ENCODE assay signal across 1 cellular context in the genomic region with DNA sequence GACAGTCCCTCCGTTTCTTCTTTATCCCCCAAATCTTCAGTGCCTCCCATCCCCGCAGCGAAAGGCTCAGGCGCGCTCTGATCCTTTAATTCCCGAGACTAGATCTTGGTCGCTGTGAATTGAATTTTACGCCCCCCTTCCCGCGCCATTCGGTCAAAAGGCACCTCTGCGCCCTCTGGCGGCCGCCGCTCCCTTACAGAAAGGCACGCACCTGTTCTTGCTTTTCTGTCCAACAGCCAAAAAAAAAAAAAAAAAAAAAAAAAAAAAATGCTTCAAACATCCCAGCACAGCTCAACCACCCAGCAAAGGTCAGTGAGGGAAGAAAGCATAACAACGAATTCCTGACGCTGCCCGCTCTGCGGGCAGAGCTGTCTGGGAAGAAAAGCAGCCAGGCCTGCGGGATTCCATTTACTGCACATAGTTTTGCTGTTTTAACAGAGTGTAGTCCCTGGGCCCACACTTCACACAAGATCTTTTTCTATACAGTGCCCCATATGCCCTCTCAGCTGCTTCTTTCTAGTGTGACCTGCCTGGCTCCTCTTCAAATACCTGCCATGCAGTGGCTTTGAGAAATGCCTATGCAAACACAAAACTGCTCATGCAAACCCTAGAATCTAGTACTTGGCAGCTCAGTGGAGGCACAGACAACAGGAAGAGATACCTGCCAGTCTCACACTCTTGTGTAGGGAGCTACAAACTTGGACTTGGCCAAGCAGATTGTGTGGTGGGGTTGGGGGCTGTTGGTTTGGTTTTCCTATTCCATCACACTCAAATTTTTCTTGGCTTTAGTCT.
TF ChIP-seq lines count a peak whose summit lies in the region.

No MANE protein-coding gene starts in this region.

TF ChIP-seq in HepG2, 621 proteins besides CTCF, POLR2A, EP300 and RAD21 (continues in another document):
- TF ChIP-seq MTF2 (CRISPR knock-in tag; IDR thresholded peaks at IDR 0.05; ENCODE audit: borderline replicate concordance) (0 out of 2 replicates have a peak, but pooled peaks have one; percentile 54), SAP130 (CRISPR knock-in tag; IDR thresholded peaks at IDR 0.05; ENCODE audit: low read depth) (peak; percentile 50), PRMT3 (CRISPR knock-in tag; IDR thresholded peaks at IDR 0.05; ENCODE audit: borderline replicate concordance, low read depth) (no peak), SMC3 (IDR thresholded peaks at IDR 0.05; ENCODE audit: low read length) (peak; percentile 52), SMAD1 (CRISPR knock-in tag; IDR thresholded peaks at IDR 0.05; ENCODE audit: borderline replicate concordance, low read depth) (no peak), MAFK (conservative IDR thresholded peaks at IDR 0.05 in 1 of 2, IDR thresholded peaks at IDR 0.05 in 1 of 2; ENCODE audit: low read length in 2 of 2) (no peak), ZNF225 (CRISPR knock-in tag; IDR thresholded peaks at IDR 0.05) (no peak), REL (CRISPR knock-in tag; conservative IDR thresholded peaks at IDR 0.05) (0 out of 2 replicates have a peak, but pooled peaks have one; percentile 14), ZNF121 (CRISPR knock-in tag; IDR thresholded peaks at IDR 0.05) (0 out of 2 replicates have a peak, but pooled peaks have one; percentile 28), NAIF1 (CRISPR knock-in tag; IDR thresholded peaks at IDR 0.05; ENCODE audit: borderline replicate concordance) (no peak), U2AF1 (optimal IDR thresholded peaks at IDR 0.05; ENCODE audit: low read depth, low read length) (no peak), ZNF205 (CRISPR knock-in tag; IDR thresholded peaks at IDR 0.05) (no peak), GATAD2A (CRISPR knock-in tag; IDR thresholded peaks at IDR 0.05) (peak; percentile 32; the same call in 1 of the 2 replicates), NCOA5 (CRISPR knock-in tag; IDR thresholded peaks at IDR 0.05) (no peak), ZC3H13 (CRISPR knock-in tag; IDR thresholded peaks at IDR 0.05) (peak; percentile 30; the same call in 1 of the 2 replicates), HMG20B (CRISPR knock-in tag; conservative IDR thresholded peaks at IDR 0.05) (no peak), RBM22 (optimal IDR thresholded peaks at IDR 0.05; ENCODE audit: low read length) (no peak), POLR2G (IDR thresholded peaks at IDR 0.05; ENCODE audit: low read depth, low read length) (peak; percentile 17; the same call in 1 of the 2 replicates), ZMYM4 (CRISPR knock-in tag; IDR thresholded peaks at IDR 0.05) (no peak), SIN3A (IDR thresholded peaks at IDR 0.05; ENCODE audit: borderline replicate concordance, low read depth, low read length) (no peak), XRCC5 (optimal IDR thresholded peaks at IDR 0.05; ENCODE audit: low read length) (peak; percentile 60)
- TF ChIP-seq, protein P1, sequence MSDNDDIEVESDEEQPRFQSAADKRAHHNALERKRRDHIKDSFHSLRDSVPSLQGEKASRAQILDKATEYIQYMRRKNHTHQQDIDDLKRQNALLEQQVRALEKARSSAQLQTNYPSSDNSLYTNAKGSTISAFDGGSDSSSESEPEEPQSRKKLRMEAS (IDR thresholded peaks at IDR 0.05), result 0 out of 2 replicates have a peak, but pooled peaks have one; percentile 40
- TF ChIP-seq, protein P2, sequence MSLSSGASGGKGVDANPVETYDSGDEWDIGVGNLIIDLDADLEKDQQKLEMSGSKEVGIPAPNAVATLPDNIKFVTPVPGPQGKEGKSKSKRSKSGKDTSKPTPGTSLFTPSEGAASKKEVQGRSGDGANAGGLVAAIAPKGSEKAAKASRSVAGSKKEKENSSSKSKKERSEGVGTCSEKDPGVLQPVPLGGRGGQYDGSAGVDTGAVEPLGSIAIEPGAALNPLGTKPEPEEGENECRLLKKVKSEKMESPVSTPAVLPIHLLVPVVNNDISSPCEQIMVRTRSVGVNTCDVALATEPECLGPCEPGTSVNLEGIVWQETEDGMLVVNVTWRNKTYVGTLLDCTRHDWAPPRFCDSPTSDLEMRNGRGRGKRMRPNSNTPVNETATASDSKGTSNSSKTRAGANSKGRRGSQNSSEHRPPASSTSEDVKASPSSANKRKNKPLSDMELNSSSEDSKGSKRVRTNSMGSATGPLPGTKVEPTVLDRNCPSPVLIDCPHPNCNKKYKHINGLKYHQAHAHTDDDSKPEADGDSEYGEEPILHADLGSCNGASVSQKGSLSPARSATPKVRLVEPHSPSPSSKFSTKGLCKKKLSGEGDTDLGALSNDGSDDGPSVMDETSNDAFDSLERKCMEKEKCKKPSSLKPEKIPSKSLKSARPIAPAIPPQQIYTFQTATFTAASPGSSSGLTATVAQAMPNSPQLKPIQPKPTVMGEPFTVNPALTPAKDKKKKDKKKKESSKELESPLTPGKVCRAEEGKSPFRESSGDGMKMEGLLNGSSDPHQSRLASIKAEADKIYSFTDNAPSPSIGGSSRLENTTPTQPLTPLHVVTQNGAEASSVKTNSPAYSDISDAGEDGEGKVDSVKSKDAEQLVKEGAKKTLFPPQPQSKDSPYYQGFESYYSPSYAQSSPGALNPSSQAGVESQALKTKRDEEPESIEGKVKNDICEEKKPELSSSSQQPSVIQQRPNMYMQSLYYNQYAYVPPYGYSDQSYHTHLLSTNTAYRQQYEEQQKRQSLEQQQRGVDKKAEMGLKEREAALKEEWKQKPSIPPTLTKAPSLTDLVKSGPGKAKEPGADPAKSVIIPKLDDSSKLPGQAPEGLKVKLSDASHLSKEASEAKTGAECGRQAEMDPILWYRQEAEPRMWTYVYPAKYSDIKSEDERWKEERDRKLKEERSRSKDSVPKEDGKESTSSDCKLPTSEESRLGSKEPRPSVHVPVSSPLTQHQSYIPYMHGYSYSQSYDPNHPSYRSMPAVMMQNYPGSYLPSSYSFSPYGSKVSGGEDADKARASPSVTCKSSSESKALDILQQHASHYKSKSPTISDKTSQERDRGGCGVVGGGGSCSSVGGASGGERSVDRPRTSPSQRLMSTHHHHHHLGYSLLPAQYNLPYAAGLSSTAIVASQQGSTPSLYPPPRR (CRISPR knock-in tag; IDR thresholded peaks at IDR 0.05; ENCODE audit: borderline replicate concordance), result no peak
- TF ChIP-seq, protein P3, sequence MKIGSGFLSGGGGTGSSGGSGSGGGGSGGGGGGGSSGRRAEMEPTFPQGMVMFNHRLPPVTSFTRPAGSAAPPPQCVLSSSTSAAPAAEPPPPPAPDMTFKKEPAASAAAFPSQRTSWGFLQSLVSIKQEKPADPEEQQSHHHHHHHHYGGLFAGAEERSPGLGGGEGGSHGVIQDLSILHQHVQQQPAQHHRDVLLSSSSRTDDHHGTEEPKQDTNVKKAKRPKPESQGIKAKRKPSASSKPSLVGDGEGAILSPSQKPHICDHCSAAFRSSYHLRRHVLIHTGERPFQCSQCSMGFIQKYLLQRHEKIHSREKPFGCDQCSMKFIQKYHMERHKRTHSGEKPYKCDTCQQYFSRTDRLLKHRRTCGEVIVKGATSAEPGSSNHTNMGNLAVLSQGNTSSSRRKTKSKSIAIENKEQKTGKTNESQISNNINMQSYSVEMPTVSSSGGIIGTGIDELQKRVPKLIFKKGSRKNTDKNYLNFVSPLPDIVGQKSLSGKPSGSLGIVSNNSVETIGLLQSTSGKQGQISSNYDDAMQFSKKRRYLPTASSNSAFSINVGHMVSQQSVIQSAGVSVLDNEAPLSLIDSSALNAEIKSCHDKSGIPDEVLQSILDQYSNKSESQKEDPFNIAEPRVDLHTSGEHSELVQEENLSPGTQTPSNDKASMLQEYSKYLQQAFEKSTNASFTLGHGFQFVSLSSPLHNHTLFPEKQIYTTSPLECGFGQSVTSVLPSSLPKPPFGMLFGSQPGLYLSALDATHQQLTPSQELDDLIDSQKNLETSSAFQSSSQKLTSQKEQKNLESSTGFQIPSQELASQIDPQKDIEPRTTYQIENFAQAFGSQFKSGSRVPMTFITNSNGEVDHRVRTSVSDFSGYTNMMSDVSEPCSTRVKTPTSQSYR (CRISPR knock-in tag; IDR thresholded peaks at IDR 0.05; ENCODE audit: borderline replicate concordance), result no peak
- TF ChIP-seq, protein P4, sequence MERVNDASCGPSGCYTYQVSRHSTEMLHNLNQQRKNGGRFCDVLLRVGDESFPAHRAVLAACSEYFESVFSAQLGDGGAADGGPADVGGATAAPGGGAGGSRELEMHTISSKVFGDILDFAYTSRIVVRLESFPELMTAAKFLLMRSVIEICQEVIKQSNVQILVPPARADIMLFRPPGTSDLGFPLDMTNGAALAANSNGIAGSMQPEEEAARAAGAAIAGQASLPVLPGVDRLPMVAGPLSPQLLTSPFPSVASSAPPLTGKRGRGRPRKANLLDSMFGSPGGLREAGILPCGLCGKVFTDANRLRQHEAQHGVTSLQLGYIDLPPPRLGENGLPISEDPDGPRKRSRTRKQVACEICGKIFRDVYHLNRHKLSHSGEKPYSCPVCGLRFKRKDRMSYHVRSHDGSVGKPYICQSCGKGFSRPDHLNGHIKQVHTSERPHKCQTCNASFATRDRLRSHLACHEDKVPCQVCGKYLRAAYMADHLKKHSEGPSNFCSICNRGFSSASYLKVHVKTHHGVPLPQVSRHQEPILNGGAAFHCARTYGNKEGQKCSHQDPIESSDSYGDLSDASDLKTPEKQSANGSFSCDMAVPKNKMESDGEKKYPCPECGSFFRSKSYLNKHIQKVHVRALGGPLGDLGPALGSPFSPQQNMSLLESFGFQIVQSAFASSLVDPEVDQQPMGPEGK (CRISPR knock-in tag; IDR thresholded peaks at IDR 0.05), result peak; percentile 41; the same call in 1 of the 2 replicates
- TF ChIP-seq, protein P5, sequence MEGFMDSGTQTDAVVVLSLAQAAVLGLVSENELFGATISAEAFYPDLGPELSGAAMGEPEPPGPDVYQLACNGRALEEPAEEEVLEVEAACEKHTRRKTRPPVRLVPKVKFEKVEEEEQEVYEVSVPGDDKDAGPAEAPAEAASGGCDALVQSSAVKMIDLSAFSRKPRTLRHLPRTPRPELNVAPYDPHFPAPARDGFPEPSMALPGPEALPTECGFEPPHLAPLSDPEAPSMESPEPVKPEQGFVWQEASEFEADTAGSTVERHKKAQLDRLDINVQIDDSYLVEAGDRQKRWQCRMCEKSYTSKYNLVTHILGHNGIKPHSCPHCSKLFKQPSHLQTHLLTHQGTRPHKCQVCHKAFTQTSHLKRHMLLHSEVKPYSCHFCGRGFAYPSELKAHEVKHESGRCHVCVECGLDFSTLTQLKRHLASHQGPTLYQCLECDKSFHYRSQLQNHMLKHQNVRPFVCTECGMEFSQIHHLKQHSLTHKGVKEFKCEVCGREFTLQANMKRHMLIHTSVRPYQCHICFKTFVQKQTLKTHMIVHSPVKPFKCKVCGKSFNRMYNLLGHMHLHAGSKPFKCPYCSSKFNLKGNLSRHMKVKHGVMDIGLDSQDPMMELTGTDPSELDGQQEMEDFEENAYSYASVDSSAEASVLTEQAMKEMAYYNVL (CRISPR knock-in tag; IDR thresholded peaks at IDR 0.05; ENCODE audit: borderline replicate concordance), result 0 out of 2 replicates have a peak, but pooled peaks have one; percentile 54
- TF ChIP-seq, protein P6, sequence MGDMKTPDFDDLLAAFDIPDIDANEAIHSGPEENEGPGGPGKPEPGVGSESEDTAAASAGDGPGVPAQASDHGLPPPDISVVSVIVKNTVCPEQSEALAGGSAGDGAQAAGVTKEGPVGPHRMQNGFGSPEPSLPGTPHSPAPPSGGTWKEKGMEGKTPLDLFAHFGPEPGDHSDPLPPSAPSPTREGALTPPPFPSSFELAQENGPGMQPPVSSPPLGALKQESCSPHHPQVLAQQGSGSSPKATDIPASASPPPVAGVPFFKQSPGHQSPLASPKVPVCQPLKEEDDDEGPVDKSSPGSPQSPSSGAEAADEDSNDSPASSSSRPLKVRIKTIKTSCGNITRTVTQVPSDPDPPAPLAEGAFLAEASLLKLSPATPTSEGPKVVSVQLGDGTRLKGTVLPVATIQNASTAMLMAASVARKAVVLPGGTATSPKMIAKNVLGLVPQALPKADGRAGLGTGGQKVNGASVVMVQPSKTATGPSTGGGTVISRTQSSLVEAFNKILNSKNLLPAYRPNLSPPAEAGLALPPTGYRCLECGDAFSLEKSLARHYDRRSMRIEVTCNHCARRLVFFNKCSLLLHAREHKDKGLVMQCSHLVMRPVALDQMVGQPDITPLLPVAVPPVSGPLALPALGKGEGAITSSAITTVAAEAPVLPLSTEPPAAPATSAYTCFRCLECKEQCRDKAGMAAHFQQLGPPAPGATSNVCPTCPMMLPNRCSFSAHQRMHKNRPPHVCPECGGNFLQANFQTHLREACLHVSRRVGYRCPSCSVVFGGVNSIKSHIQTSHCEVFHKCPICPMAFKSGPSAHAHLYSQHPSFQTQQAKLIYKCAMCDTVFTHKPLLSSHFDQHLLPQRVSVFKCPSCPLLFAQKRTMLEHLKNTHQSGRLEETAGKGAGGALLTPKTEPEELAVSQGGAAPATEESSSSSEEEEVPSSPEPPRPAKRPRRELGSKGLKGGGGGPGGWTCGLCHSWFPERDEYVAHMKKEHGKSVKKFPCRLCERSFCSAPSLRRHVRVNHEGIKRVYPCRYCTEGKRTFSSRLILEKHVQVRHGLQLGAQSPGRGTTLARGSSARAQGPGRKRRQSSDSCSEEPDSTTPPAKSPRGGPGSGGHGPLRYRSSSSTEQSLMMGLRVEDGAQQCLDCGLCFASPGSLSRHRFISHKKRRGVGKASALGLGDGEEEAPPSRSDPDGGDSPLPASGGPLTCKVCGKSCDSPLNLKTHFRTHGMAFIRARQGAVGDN (CRISPR knock-in tag; IDR thresholded peaks at IDR 0.05), result peak; percentile 15; the same call in 1 of the 2 replicates
- TF ChIP-seq, protein P7, sequence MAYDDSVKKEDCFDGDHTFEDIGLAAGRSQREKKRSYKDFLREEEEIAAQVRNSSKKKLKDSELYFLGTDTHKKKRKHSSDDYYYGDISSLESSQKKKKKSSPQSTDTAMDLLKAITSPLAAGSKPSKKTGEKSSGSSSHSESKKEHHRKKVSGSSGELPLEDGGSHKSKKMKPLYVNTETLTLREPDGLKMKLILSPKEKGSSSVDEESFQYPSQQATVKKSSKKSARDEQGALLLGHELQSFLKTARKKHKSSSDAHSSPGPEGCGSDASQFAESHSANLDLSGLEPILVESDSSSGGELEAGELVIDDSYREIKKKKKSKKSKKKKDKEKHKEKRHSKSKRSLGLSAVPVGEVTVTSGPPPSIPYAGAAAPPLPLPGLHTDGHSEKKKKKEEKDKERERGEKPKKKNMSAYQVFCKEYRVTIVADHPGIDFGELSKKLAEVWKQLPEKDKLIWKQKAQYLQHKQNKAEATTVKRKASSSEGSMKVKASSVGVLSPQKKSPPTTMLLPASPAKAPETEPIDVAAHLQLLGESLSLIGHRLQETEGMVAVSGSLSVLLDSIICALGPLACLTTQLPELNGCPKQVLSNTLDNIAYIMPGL (CRISPR knock-in tag; IDR thresholded peaks at IDR 0.05; ENCODE audit: borderline replicate concordance in 1 of 2, low read depth in 1 of 2), result peak in 1 of 2 experiments; percentile 77; a peak in 1 of 4 replicates
- TF ChIP-seq, protein P8, sequence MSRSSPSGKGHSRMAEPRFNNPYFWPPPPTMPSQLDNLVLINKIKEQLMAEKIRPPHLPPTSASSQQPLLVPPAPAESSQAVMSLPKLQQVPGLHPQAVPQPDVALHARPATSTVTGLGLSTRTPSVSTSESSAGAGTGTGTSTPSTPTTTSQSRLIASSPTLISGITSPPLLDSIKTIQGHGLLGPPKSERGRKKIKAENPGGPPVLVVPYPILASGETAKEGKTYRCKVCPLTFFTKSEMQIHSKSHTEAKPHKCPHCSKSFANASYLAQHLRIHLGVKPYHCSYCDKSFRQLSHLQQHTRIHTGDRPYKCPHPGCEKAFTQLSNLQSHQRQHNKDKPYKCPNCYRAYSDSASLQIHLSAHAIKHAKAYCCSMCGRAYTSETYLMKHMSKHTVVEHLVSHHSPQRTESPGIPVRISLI (CRISPR knock-in tag; IDR thresholded peaks at IDR 0.05; ENCODE audit: borderline replicate concordance), result peak; percentile 96
- TF ChIP-seq, protein P9, sequence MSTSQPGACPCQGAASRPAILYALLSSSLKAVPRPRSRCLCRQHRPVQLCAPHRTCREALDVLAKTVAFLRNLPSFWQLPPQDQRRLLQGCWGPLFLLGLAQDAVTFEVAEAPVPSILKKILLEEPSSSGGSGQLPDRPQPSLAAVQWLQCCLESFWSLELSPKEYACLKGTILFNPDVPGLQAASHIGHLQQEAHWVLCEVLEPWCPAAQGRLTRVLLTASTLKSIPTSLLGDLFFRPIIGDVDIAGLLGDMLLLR (CRISPR knock-in tag; IDR thresholded peaks at IDR 0.05), result no peak
